Comparison of ENCODE assay signal across 18 cellular contexts in the genomic region with DNA sequence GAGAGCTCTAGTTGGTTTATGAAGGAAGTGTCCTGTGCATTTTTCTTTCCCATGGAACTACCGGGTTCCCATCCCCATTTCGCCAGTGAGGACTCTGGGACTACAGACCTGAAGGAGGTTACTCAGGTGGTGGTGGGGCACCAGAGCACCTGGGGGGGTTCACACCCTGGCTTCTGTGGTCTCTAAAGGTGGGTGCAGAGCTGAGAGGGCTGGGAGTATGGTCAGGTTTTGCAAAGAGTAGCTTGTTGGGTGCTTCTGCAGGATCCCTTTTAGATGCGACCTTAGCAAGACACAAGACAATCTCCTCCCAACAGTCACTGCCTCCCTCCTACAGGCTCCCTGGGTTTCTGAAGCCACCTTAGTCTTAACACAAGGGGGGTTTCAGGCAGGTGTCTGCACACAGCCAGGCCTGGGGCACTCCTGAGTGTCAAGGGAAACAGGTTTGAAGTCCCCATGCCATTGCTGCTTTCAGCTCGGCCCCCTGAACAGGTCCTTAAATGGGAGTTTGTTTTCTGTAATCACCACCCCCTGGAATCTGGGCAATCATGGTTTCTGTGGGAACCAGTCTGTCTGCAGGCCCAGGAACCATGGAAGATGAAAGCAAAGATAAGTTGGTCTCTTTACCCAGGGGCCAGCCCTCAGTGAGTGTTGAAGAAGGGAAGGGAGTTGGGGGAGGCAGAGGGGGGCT. TPM values are rescaled to one million over a fixed set of nuclear protein-coding genes. Genes with fewer than 3 reads are reported as not detected.
A peak's percentile ranks its signal among the peaks of the same experiment; 100 is the strongest.
DNase-seq lines count a peak whose midpoint lies in the region; TF ChIP-seq lines count a peak whose summit lies in the region.
"Had no signal": no experiment of that assay in that cellular context is flagged by ENCODE, and none has a peak within 500 bp of the region (broad histone marks: within the 10 kb centered on the region; RNA-seq: fewer than 3 reads in every experiment).

No MANE protein-coding gene starts in this region.

- peak overlapping the region; percentile 55 for H2AFZ ChIP-seq in parathyroid adenoma

- peaks cover 24% of the 10 kb centered on the region for H3K4me1 Mint-ChIP-seq in endodermal cell
- H3K4me1 Mint-ChIP-seq: CD8-positive, alpha-beta memory T cell had no signal

- no peak overlapping the region for H3K27ac Mint-ChIP-seq in endodermal cell
- H3K27ac Mint-ChIP-seq: CD8-positive, alpha-beta memory T cell had no signal

- H3K4me3 ChIP-seq in endodermal cell (ENCODE audit: low read length): no peak overlapping the region
- H3K4me3 ChIP-seq in parathyroid adenoma (ENCODE audit: low read depth, low read length): no peak overlapping the region
- no peak overlapping the region for H3K4me3 ChIP-seq in vagina
- H3K4me3 ChIP-seq in foreskin fibroblast (ENCODE audit: low read depth in 1 of 2, low read length in 2 of 2): no peak overlapping the region
- H3K4me3 ChIP-seq: BLaER1 treated with 17β-estradiol and CSF1 and Interleukin-3, amounts not matched to agents 10 nM and 100 nM; K562 had no signal

- H3K27ac ChIP-seq in endodermal cell (ENCODE audit: low read depth, low read length) (no peak overlapping the region), parathyroid adenoma (peak overlapping the region; percentile 1), vagina (no peak overlapping the region)
- H3K27ac ChIP-seq: BLaER1 treated with 17β-estradiol and CSF1 and Interleukin-3, amounts not matched to agents 10 nM and 100 nM had no signal

- H3K36me3 Mint-ChIP-seq in endodermal cell (ENCODE audit: low read depth): no peaks in the 10 kb centered on the region
- H3K36me3 Mint-ChIP-seq: CD8-positive, alpha-beta memory T cell had no signal

- DNase-seq in activated effector memory CD4-positive, alpha-beta T cell treated with anti-CD3 and anti-CD28 coated beads, Interleukin-2, amount 50 U/mL, for 16 hours: peak; percentile 38
- DNase-seq in activated effector memory CD4-positive, alpha-beta T cell treated with Interleukin-2 at 50 U/mL for 16 hours: no peak
- DNase-seq in endodermal cell (peak; percentile 36), vagina (ENCODE audit: extremely low spot score in 2 of 2) (peak; percentile 58 to 62), foreskin fibroblast (no peak), DMS114 treated with DMSO at 0.1 percent for 48 hours (lab: John Stamatoyannopoulos, UW; ENCODE audit: unreplicated experiment) (no peak), NK-92 (lab: John Stamatoyannopoulos, UW; ENCODE audit: unreplicated experiment) (no peak)
- DNase-seq: CD8-positive, alpha-beta memory T cell; GOT3; NCI-H1105; NCI-H2081; NCI-H446; NCI-H526 treated with DMSO at 0.1 percent for 48 hours; SIG-M5 had no signal

- H3K4me3 Mint-ChIP-seq in endodermal cell: no peak overlapping the region
- H3K4me3 Mint-ChIP-seq: CD8-positive, alpha-beta memory T cell had no signal

- peaks cover 69% of the 10 kb centered on the region for H3K27me3 Mint-ChIP-seq in endodermal cell (ENCODE audit: insufficient read depth)

- H3K9ac ChIP-seq in endodermal cell (ENCODE audit: extremely low read depth, low read length, poor library complexity, severe bottlenecking): no peak overlapping the region
- no peak overlapping the region for H3K9ac ChIP-seq in parathyroid adenoma
- H3K9ac ChIP-seq: BLaER1 treated with 17β-estradiol and CSF1 and Interleukin-3, amounts not matched to agents 10 nM and 100 nM had no signal

- no peaks in the 10 kb centered on the region for H3K9me3 Mint-ChIP-seq in endodermal cell

- H3K27me3 ChIP-seq in endodermal cell (ENCODE audit: control insufficient read depth, insufficient read depth, low read length, poor library complexity, severe bottlenecking): peaks cover 57% of the 10 kb centered on the region
- H3K27me3 ChIP-seq in parathyroid adenoma (ENCODE audit: control insufficient read depth, insufficient read depth, low read length): no peaks in the 10 kb centered on the region
- no peaks in the 10 kb centered on the region for H3K27me3 ChIP-seq in vagina

- TF ChIP-seq CTCF in endodermal cell (conservative IDR thresholded peaks at IDR 0.05) (no peak), parathyroid adenoma (IDR thresholded peaks at IDR 0.05) (no peak), vagina (IDR thresholded peaks at IDR 0.05) (no peak), foreskin fibroblast (IDR thresholded peaks at IDR 0.05; ENCODE audit: low read depth, low read length) (no peak)

- H3K79me2 ChIP-seq in parathyroid adenoma: no peaks in the 10 kb centered on the region

- H3K9me3 ChIP-seq in endodermal cell (ENCODE audit: control insufficient read depth, low read length) (no peaks in the 10 kb centered on the region), parathyroid adenoma (ENCODE audit: control insufficient read depth, low read length) (no peaks in the 10 kb centered on the region), vagina (no peaks in the 10 kb centered on the region)
- H3K9me3 ChIP-seq: BLaER1 treated with 17β-estradiol and CSF1 and Interleukin-3, amounts not matched to agents 10 nM and 100 nM had no signal

- H3K4me2 ChIP-seq in parathyroid adenoma (ENCODE audit: low read length): no peak overlapping the region

- peaks cover 12% of the 10 kb centered on the region for H3K4me1 ChIP-seq in endodermal cell (ENCODE audit: control insufficient read depth, insufficient read depth, low read length)
- H3K4me1 ChIP-seq in parathyroid adenoma: peaks cover 12% of the 10 kb centered on the region
- peaks cover 44% of the 10 kb centered on the region for H3K4me1 ChIP-seq in vagina

- H3K36me3 ChIP-seq in endodermal cell (ENCODE audit: control insufficient read depth, insufficient read depth, low read length) (no peaks in the 10 kb centered on the region), parathyroid adenoma (ENCODE audit: control insufficient read depth, insufficient read depth, low read length) (no peaks in the 10 kb centered on the region), vagina (no peaks in the 10 kb centered on the region)
- H3K36me3 ChIP-seq: BLaER1 treated with 17β-estradiol and CSF1 and Interleukin-3, amounts not matched to agents 10 nM and 100 nM had no signal

- TF ChIP-seq POLR2A in vagina (IDR thresholded peaks at IDR 0.05): no peak

- intact Hi-C loops in vagina (cut with DNase I): no loop called here

- 57 to 87% methylated on average over 1 to 4 of the region's 4 CpGs for WGBS in endodermal cell (ENCODE audit: insufficient coverage in 1 of 2, insufficient read length in 1 of 2), 2 experiments

RNA-seq across cellular contexts. Expression of gene CXCL12, which starts 9.9 kb away (rescaled TPM):
- total RNA-seq in endodermal cell: 10 to 100 TPM in 1 of 2 donors, under 1 TPM in 1; 0.91 to 13.5 TPM
- polyA plus RNA-seq in endodermal cell (2013, experiment 1 of 2): 10.8 TPM
- polyA plus RNA-seq in endodermal cell (2013, experiment 2 of 2): 6.4 TPM
- total RNA-seq in vagina: 112 TPM
- total RNA-seq: CD8-positive, alpha-beta memory T cell; G401 had no signal
- polyA plus RNA-seq: CD8-positive, alpha-beta memory T cell; K562 had no signal

Comparison
In these comparisons a context has a peak if more than half of its experiments do, and no peak if none do; other contexts are left out.
1. DNase-seq: peak in activated effector memory CD4-positive, alpha-beta T cell treated with anti-CD3 and anti-CD28 coated beads, Interleukin-2, amount 50 U/mL, for 16 hours (single experiment), endodermal cell (single experiment) and vagina (2 of 2); none in activated effector memory CD4-positive, alpha-beta T cell treated with Interleukin-2 at 50 U/mL for 16 hours (single experiment), foreskin fibroblast (0 of 2), DMS114 treated with DMSO at 0.1 percent for 48 hours (single experiment) and NK-92 (single experiment).